Comparison of ENCODE assay signal across 7 cellular contexts in genomic region chr3:51618038-51618437, GRCh38. TPM values are rescaled to one million over a fixed set of nuclear protein-coding genes. Genes with fewer than 3 reads are reported as not detected.
DNase-seq lines count a peak whose midpoint lies in the region; ATAC-seq, FAIRE-seq and TF ChIP-seq lines count a peak whose summit lies in the region.
"Not testable (repeated sequence)": the region's sequence is repeated elsewhere in the genome, so short reads cannot be mapped to it uniquely, and the experiment has no call there.

No MANE protein-coding gene starts in this region.

- H3K27me3 ChIP-seq in K562 (ENCODE audit: control insufficient read depth in 2 of 2, insufficient read depth in 2 of 2, low read length in 2 of 2); transverse colon: not testable (repeated sequence)

- not testable (repeated sequence) for H3K9me1 ChIP-seq in K562 (ENCODE audit: control insufficient read depth, insufficient read depth, low read length)

- not testable (repeated sequence) for TF ChIP-seq EP300 in K562 (IDR thresholded peaks at IDR 0.05; ENCODE audit: low read length); transverse colon (IDR thresholded peaks at IDR 0.05; ENCODE audit: low read depth)

- H3K9me3 ChIP-seq in T-helper 17 cell (ENCODE audit: control insufficient read depth, low read length, poor library complexity, severe bottlenecking); K562 (replicated peaks; ENCODE audit: control insufficient read depth, insufficient read depth, low read depth, low read length); transverse colon: not testable (repeated sequence)

- intact Hi-C loops in K562 (cut with micrococcal nuclease); transverse colon (cut with DNase I; ENCODE audit: low total_unique reads): not testable (repeated sequence)

- H3K4me3 Mint-ChIP-seq in T-helper 17 cell; progenitor cell of endocrine pancreas (ENCODE audit: low read depth): not testable (repeated sequence)

- TF ChIP-seq RAD21 in K562 (CRISPR knock-in tag; conservative IDR thresholded peaks at IDR 0.05 in 1 of 2, IDR thresholded peaks at IDR 0.05 in 1 of 2), result not testable (repeated sequence)

- BruUV-seq in K562 (replicated peaks; lab: Mats Ljungman, UMichigan), result not testable (repeated sequence)

- 53% methylated on average over 5 of the region's 8 CpGs for WGBS in K562 (ENCODE audit: insufficient coverage, low coverage, missing lambda C conversion rate)
- WGBS in transverse colon (ENCODE audit: low coverage in 1 of 2), 2 donors, result 86 to 88% methylated on average over 4 to 8 of the region's 8 CpGs

- not testable (repeated sequence) for H3K9ac ChIP-seq in K562 (ENCODE audit: insufficient read depth in 1 of 2, low read depth in 2 of 2, low read length in 2 of 2)

- not testable (repeated sequence) for H3K4me2 ChIP-seq in K562 (ENCODE audit: insufficient read depth, low read length)

- peaks cover 23% of the 10 kb centered on the region for H3K4me1 Mint-ChIP-seq in T-helper 17 cell
- not testable (repeated sequence) for H3K4me1 Mint-ChIP-seq in progenitor cell of endocrine pancreas (ENCODE audit: low read depth)

- not testable (repeated sequence) for H3K4me3 ChIP-seq in K562; fibroblast of villous mesenchyme (ENCODE audit: low read depth, low read length); transverse colon

- not testable (repeated sequence) for TF ChIP-seq CTCF in K562 (IDR thresholded peaks at IDR 0.05 in 2 of 3, conservative IDR thresholded peaks at IDR 0.05 in 1 of 3; ENCODE audit: insufficient read depth in 2 of 3, low read depth in 1 of 3, low read length in 3 of 3); fibroblast of villous mesenchyme (IDR thresholded peaks at IDR 0.05; ENCODE audit: insufficient read depth, low read depth, low read length); progenitor cell of endocrine pancreas (IDR thresholded peaks at IDR 0.05; ENCODE audit: unreplicated experiment); transverse colon (IDR thresholded peaks at IDR 0.05)

- not testable (repeated sequence) for FAIRE-seq in K562 (lab: Jason Lieb, UNC)

- H4K20me1 ChIP-seq in K562 (replicated peaks; ENCODE audit: control insufficient read depth, insufficient read depth, low read length), result not testable (repeated sequence)

- H3K27ac ChIP-seq in K562 (ENCODE audit: extremely low read depth, low read depth, low read length), result not testable (repeated sequence)
- peak overlapping the region in 3 of 4 donors; percentile 24 to 71 (median 66) for H3K27ac ChIP-seq in transverse colon

- not testable (repeated sequence) for H2AFZ ChIP-seq in K562 (ENCODE audit: low read depth, low read length)

- H3K27me3 Mint-ChIP-seq in T-helper 17 cell, progenitor cell of endocrine pancreas: not testable (repeated sequence)

- not testable (repeated sequence) for TF ChIP-seq POLR2A in K562 (conservative IDR thresholded peaks at IDR 0.05); transverse colon (IDR thresholded peaks at IDR 0.05)

- not testable (repeated sequence) for ATAC-seq in T-helper 17 cell, K562

- H3K36me3 Mint-ChIP-seq in T-helper 17 cell (ENCODE audit: low read depth); progenitor cell of endocrine pancreas (ENCODE audit: insufficient read depth): not testable (repeated sequence)

- not testable (repeated sequence) for H3K9me3 Mint-ChIP-seq in progenitor cell of endocrine pancreas (ENCODE audit: low read depth)

- H3K79me2 ChIP-seq in K562 (ENCODE audit: control insufficient read depth, insufficient read depth, low read length), result not testable (repeated sequence)

- peak overlapping the region; percentile 66 for H3K27ac Mint-ChIP-seq in T-helper 17 cell
- H3K27ac Mint-ChIP-seq in progenitor cell of endocrine pancreas, result peak overlapping the region; percentile 18

- POLR2A ChIA-PET in K562 (lab: Yijun Ruan, JAX), result not testable (repeated sequence)

- not testable (repeated sequence) for H3K36me3 ChIP-seq in K562 (ENCODE audit: control insufficient read depth, insufficient read depth, low read length); transverse colon

- CTCF ChIA-PET in K562 (lab: Yijun Ruan, JAX; ENCODE audit: low intra/inter-chr PET ratio), result not testable (repeated sequence)

- DNase-seq in EL, result peak; percentile 28
- peak; percentile 12 for DNase-seq in HCEC 1CT
- DNase-seq in T-helper 17 cell; K562 (ENCODE audit: extremely low read depth in 1 of 4, low spot score in 3 of 4); progenitor cell of endocrine pancreas (ENCODE audit: low spot score, unreplicated experiment); transverse colon: not testable (repeated sequence)
- DNase-seq in fibroblast of villous mesenchyme (ENCODE audit: low read depth), result peak; percentile 39

- H3K4me1 ChIP-seq in K562 (replicated peaks in 1 of 2; ENCODE audit: control insufficient read depth in 2 of 2, insufficient read depth in 2 of 2, low read length in 2 of 2), result not testable (repeated sequence)
- peaks cover 3 to 38% (median 12%) of the 10 kb centered on the region in 4 donors for H3K4me1 ChIP-seq in transverse colon

- in situ Hi-C loops in K562 (cut with MboI); transverse colon (cut with MboI; ENCODE audit: low pct_ligation_motif_present in 1 of 4, low pct_unique_long_range_greater_than_20kb in 1 of 4, low sequenced_read_pairs in 3 of 4): not testable (repeated sequence)

TF ChIP-seq in K562, 482 proteins besides CTCF, POLR2A, EP300 and RAD21:
- TF ChIP-seq RCOR1 (IDR thresholded peaks at IDR 0.05; ENCODE audit: borderline replicate concordance in 1 of 2, low read depth in 2 of 2, low read length in 2 of 2), result 0 out of 4 replicates have a peak, but pooled peaks of 1 of the 2 experiments have one; percentile 38
- TF ChIP-seq KDM1A (IDR thresholded peaks at IDR 0.05), result peak; percentile 90 to 93
- peak in 1 of 2 experiments; percentile 54; a peak in 1 of 4 replicates for TF ChIP-seq HDAC1 (IDR thresholded peaks at IDR 0.05)

RNA-seq across cellular contexts. Expression of gene TEX264, which starts 53.0 kb away (rescaled TPM):
- total RNA-seq in T-helper 17 cell (10 to 100 TPM; 35.5 to 36.5 TPM), K562 (2014; rRNA removed) (31.0 and 42.5 TPM in 2 replicates), K562 (2014; rRNA removed; fragmentation: Illumina TruSeq; extraction: Trizol) (19.8 and 25.4 TPM in 2 replicates), K562 (2015; rRNA removed; fragmentation: Illumina TruSeq; extraction: Trizol) (31.3 and 34.7 TPM in 2 replicates), K562 (2021) (29.5 and 32.1 TPM in 2 replicates), fibroblast of villous mesenchyme (37.6 and 37.7 TPM in 2 replicates), progenitor cell of endocrine pancreas (29.6 and 30.6 TPM in 2 replicates), transverse colon (100 to 1,000 TPM in 1 of 4 donors, 10 to 100 TPM in 3; 60.9 to 116 (median 88.2) TPM)
- total RNA-seq in K562 (2011; cell fraction: chromatin; rRNA removed; ENCODE audit: low replicate concordance), result 12.5 and 39.2 TPM in 2 replicates
- 61.0 and 67.0 TPM in 2 replicates for total RNA-seq in K562 (2011; cell fraction: nucleolus; rRNA removed)
- 35.3 and 41.1 TPM in 2 replicates for total RNA-seq in K562 (2011; cell fraction: nucleoplasm; rRNA removed)
- polyA plus RNA-seq in K562 (2011; rRNA removed) (31.3 and 35.8 TPM in 2 replicates), K562 (2014; fragmentation: Illumina TruSeq; extraction: Trizol) (44.4 and 47.0 TPM in 2 replicates), K562 (2014; fragmentation: Nextera tagmentation; extraction: Ambion mirVana) (10 to 100 TPM in 1 of 2 experiments, 1 to 10 TPM in 1; 4.1 to 20.2 TPM), K562 (2014; rRNA removed) (30.1 and 34.9 TPM in 2 replicates)
- 83.8 and 104 TPM in 2 replicates for polyA plus RNA-seq in K562 (2011; cell fraction: cytosol; rRNA removed)
- polyA plus RNA-seq in K562 (2011; cell fraction: nucleus; rRNA removed), result 35.5 and 49.7 TPM in 2 replicates
- 26.9 and 37.0 TPM in 2 replicates for polyA plus RNA-seq in K562 (2012)
- 35.9 and 38.8 TPM in 2 replicates for polyA minus RNA-seq in K562 (2011; rRNA and poly(A)+ RNA removed)
- polyA minus RNA-seq in K562 (2011; cell fraction: cytosol; rRNA and poly(A)+ RNA removed), result 16.5 and 17.7 TPM in 2 replicates
- polyA minus RNA-seq in K562 (2011; cell fraction: nucleus; rRNA and poly(A)+ RNA removed), result 12.3 and 17.1 TPM in 2 replicates
